ENCODE assay signal across 8 cellular contexts in genomic region chrX:70434914-70435586, GRCh38. TPM values are rescaled to one million over a fixed set of nuclear protein-coding genes. Genes with fewer than 3 reads are reported as not detected.
DNase-seq lines count a peak whose midpoint lies in the region; ATAC-seq, FAIRE-seq and TF ChIP-seq lines count a peak whose summit lies in the region.

No MANE protein-coding gene starts in this region.

- peak overlapping the region; percentile 59 to 88 (median 84) for H3K27ac ChIP-seq in esophagus squamous epithelium
- peak overlapping the region; percentile 32 to 85 for H3K27ac ChIP-seq in ovary

- no peak for TF ChIP-seq EP300 in ovary (IDR thresholded peaks at IDR 0.05)

- intact Hi-C loops in esophagus squamous epithelium (cut with DNase I): no loop called here
- intact Hi-C loops in ovary (cut with DNase I): loop anchor here in 1 of 4 donors (10.0 kb wide), 1 partner anchor 300 kb away; the partner anchor contains the start of gene IGBP1

- H3K27me3 ChIP-seq in esophagus squamous epithelium (no peaks in the 10 kb centered on the region), ovary (no peaks in the 10 kb centered on the region)

- H3K36me3 ChIP-seq in esophagus squamous epithelium: no peaks in the 10 kb centered on the region
- no peaks in the 10 kb centered on the region for H3K36me3 ChIP-seq in ovary

- WGBS in esophagus squamous epithelium, 2 donors: 13 to 61% methylated on average over 7 of the region's 17 CpGs
- 39 to 42% (median 39%) methylated on average over 15 to 17 of the region's 17 CpGs for WGBS in ovary, 3 donors

- DNase-seq in GM12891 (ENCODE audit: insufficient read length, low spot score) (no peak), RKO (ENCODE audit: low spot score) (peak; percentile 52), esophagus squamous epithelium (lab: John Stamatoyannopoulos, UW) (no peak), ovary (peak; percentile 57 to 63 (median 59)), SHP77 treated with DMSO at 0.1 percent for 48 hours (lab: John Stamatoyannopoulos, UW) (no peak), 8988T (no peak), retina (no peak)

- H3K4me3 ChIP-seq in esophagus squamous epithelium (peak overlapping the region; percentile 48 to 65 (median 59)), ovary (peak overlapping the region; percentile 52)

- H3K4me1 ChIP-seq in esophagus squamous epithelium (peaks cover 3 to 28% (median 3%) of the 10 kb centered on the region in 3 donors), ovary (ENCODE audit: insufficient read depth) (peaks cover 5% of the 10 kb centered on the region)

- no peak for TF ChIP-seq CTCF in esophagus squamous epithelium (IDR thresholded peaks at IDR 0.05)
- TF ChIP-seq CTCF in ovary (IDR thresholded peaks at IDR 0.05): no peak

- peak; percentile 93 for FAIRE-seq in GM12891 (lab: Jason Lieb, UNC)

- H3K9me3 ChIP-seq in esophagus squamous epithelium (no peaks in the 10 kb centered on the region), ovary (no peaks in the 10 kb centered on the region)

- no peak for TF ChIP-seq POLR2A in GM12891 (IDR thresholded peaks at IDR 0.05; ENCODE audit: low read depth, low read length)
- no peak for TF ChIP-seq POLR2A in esophagus squamous epithelium (IDR thresholded peaks at IDR 0.05)
- TF ChIP-seq POLR2A in ovary (IDR thresholded peaks at IDR 0.05): no peak

- no peak for ATAC-seq in GM18502 (IDR thresholded peaks at IDR 0.05; ENCODE audit: poor library complexity, unreplicated experiment)

TF ChIP-seq in GM12891, 5 proteins besides CTCF, POLR2A, EP300 and RAD21:
- no peak for TF ChIP-seq POLR2AphosphoS5 (IDR thresholded peaks at IDR 0.05; ENCODE audit: low read depth, low read length)
- no peak for TF ChIP-seq PAX5 (IDR thresholded peaks at IDR 0.05; ENCODE audit: insufficient read depth, low read length, severe bottlenecking)
- TF ChIP-seq POU2F2 (IDR thresholded peaks at IDR 0.05; ENCODE audit: low read depth, low read length): no peak
- no peak for TF ChIP-seq SPI1 (IDR thresholded peaks at IDR 0.05; ENCODE audit: low read depth, low read length)
- TF ChIP-seq TAF1 (IDR thresholded peaks at IDR 0.05; ENCODE audit: low read depth, low read length): no peak

RNA-seq across cellular contexts. Expression of gene DLG3, which starts 9.6 kb away (rescaled TPM):
- polyA plus RNA-seq in GM12891 (2012; ENCODE audit: low read depth, missing spikeins): 0.47 TPM
- 10 to 100 TPM; 20.8 to 36.7 (median 28.3) TPM for total RNA-seq in esophagus squamous epithelium
- total RNA-seq in ovary: 10 to 100 TPM; 17.2 to 35.7 (median 27.3) TPM
- 10 to 100 TPM; 12.6 to 40.5 TPM for polyA plus RNA-seq in ovary

RNA-seq across cellular contexts. Expression of gene GDPD2, which starts 11.9 kb away (rescaled TPM):
- polyA plus RNA-seq in GM12891 (2012; ENCODE audit: low read depth, missing spikeins): not detected
- total RNA-seq in esophagus squamous epithelium (1 to 10 TPM in 2 of 4 donors, not detected in 2; 1.3 to 2.3 TPM), ovary (not detected)
- polyA plus RNA-seq in ovary: not detected

Comparison
In these comparisons a context has a peak if more than half of its experiments do, and no peak if none do; other contexts are left out.
1. DNase-seq: peak in RKO (single experiment) and ovary (5 of 5); none in GM12891 (single experiment), esophagus squamous epithelium (single experiment), SHP77 treated with DMSO at 0.1 percent for 48 hours (single experiment), 8988T (single experiment) and retina (single experiment).